In the genomic region with DNA sequence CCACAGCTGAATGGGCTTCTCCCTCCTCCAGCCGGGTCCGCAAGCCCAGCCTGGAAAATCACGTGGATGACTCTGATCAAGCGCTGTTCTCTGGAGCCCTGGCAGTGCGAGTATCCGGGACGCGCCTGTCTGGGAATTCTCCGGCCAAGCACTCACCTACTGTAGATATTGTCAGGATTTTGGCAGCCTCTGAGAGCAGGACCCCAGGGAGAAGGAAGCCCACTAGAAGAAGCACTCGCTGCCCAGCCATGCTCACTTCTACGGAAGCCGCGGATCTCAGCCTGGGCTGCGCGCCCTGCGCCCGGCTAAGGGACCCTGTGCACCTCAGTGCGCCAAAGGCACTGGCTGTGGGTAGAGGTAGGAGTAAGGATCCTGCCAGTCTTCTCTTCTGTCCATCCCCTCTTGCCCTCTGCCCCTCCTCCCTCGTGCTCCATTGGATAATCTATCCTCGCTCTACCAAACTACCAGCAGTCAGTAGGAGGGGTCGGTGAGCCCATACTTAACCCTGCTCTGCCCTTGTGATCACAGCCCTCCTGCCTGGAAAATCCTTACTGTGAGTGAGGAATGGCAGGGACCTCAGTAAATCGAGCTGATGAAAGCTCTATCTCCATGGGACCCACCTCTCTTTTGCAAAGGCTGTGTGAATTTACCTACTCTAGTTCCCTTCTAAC, we compare ENCODE assay signal across 12 cellular contexts. TPM values are rescaled to one million over a fixed set of nuclear protein-coding genes. Genes with fewer than 3 reads are reported as not detected.
DNase-seq lines count a peak whose midpoint lies in the region; ATAC-seq lines count a peak whose summit lies in the region.
"Had no signal": no experiment of that assay in that cellular context is flagged by ENCODE, and none has a peak within 500 bp of the region (broad histone marks: within the 10 kb centered on the region; RNA-seq: fewer than 3 reads in every experiment).

A gene with protein sequence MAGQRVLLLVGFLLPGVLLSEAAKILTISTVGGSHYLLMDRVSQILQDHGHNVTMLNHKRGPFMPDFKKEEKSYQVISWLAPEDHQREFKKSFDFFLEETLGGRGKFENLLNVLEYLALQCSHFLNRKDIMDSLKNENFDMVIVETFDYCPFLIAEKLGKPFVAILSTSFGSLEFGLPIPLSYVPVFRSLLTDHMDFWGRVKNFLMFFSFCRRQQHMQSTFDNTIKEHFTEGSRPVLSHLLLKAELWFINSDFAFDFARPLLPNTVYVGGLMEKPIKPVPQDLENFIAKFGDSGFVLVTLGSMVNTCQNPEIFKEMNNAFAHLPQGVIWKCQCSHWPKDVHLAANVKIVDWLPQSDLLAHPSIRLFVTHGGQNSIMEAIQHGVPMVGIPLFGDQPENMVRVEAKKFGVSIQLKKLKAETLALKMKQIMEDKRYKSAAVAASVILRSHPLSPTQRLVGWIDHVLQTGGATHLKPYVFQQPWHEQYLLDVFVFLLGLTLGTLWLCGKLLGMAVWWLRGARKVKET (minus strand): TSS at position 343 of the 671 bp plus-strand sequence. CDS start 93 bp downstream, at position 250.

- no peak for ATAC-seq in HG02981 (IDR thresholded peaks at IDR 0.05; ENCODE audit: unreplicated experiment)

- peaks cover 11% of the 10 kb centered on the region for H3K9me3 ChIP-seq in SK-N-MC (ENCODE audit: low read depth, low read length)
- no peaks in the 10 kb centered on the region for H3K9me3 ChIP-seq in skeletal muscle tissue (ENCODE audit: control insufficient read depth in 3 of 3, low read length in 3 of 3)
- H3K9me3 ChIP-seq: suprapubic skin had no signal

- peak within 1 kb of the TSS; percentile 91 for H3K9ac ChIP-seq in SK-N-MC (ENCODE audit: insufficient read length)
- H3K9ac ChIP-seq in skeletal muscle tissue (ENCODE audit: low read depth in 1 of 3, low read length in 3 of 3) = peak within 1 kb of the TSS in 2 of 3 donors; percentile 20 to 66

- H3K27me3 ChIP-seq in skeletal muscle tissue (ENCODE audit: control insufficient read depth in 3 of 3, insufficient read depth in 3 of 3, low read length in 3 of 3) = peaks cover 12 to 16% (median 15%) of the 10 kb centered on the region in 3 donors

- DNase-seq in DMS79 treated with DMSO at 0.1 percent for 48 hours (lab: John Stamatoyannopoulos, UW) (peak; percentile 66), DMS79 (lab: John Stamatoyannopoulos, UW) (no peak), SK-N-MC (ENCODE audit: low read depth, low spot score) (peak; percentile 59), iPS-NIHi7 (ENCODE audit: extremely low spot score) (peak; percentile 84), OCI-M2 (lab: John Stamatoyannopoulos, UW; ENCODE audit: unreplicated experiment) (no peak), NCI-H226 (no peak)
- DNase-seq: midbrain had no signal

- H3K36me3 ChIP-seq in SK-N-MC (ENCODE audit: insufficient read depth, low read length) = peaks cover 33% of the 10 kb centered on the region
- no peaks in the 10 kb centered on the region for H3K36me3 ChIP-seq in skeletal muscle tissue (ENCODE audit: control insufficient read depth in 3 of 3, insufficient read depth in 3 of 3, low read length in 3 of 3)
- H3K36me3 ChIP-seq: suprapubic skin had no signal

- H3K4me1 ChIP-seq in skeletal muscle tissue (ENCODE audit: control insufficient read depth in 3 of 3, insufficient read depth in 3 of 3, low read length in 3 of 3) = peaks cover 4 to 9% (median 8%) of the 10 kb centered on the region in 3 donors

- H3K27ac ChIP-seq in SK-N-MC (peak within 1 kb of the TSS; percentile 96), skeletal muscle tissue (ENCODE audit: low read depth, low read length) (no peak within 1 kb of the TSS)
- H3K27ac ChIP-seq: 22Rv1, suprapubic skin had no signal

- peak within 1 kb of the TSS; percentile 90 for H3K4me3 ChIP-seq in SK-N-MC
- H3K4me3 ChIP-seq in skeletal muscle tissue (ENCODE audit: low read length in 3 of 3) = peak within 1 kb of the TSS; percentile 38 to 65 (median 58)
- H3K4me3 ChIP-seq: suprapubic skin had no signal

RNA-seq across cellular contexts. Expression of the gene that starts here (rescaled TPM):
- total RNA-seq in skeletal muscle tissue = under 0.01 TPM
- total RNA-seq: bronchial epithelial cell had no signal

Comparison
In these comparisons a context has a peak if more than half of its experiments do, and no peak if none do; other contexts are left out.
1. DNase-seq: peak in DMS79 treated with DMSO at 0.1 percent for 48 hours (single experiment), SK-N-MC (single experiment) and iPS-NIHi7 (single experiment); none in DMS79 (single experiment), OCI-M2 (single experiment) and NCI-H226 (single experiment).